ENCODE assay signal across 19 cellular contexts in genomic region chr5:138699482-138699881, GRCh38.
"Had no signal": no experiment of that assay in that cellular context is flagged by ENCODE, and none has a peak within 500 bp of the region (broad histone marks: within the 10 kb centered on the region; RNA-seq: fewer than 3 reads in every experiment).

No MANE protein-coding gene starts in this region.

- H3K36me3 ChIP-seq: esophagus squamous epithelium, gastroesophageal sphincter, right atrium auricular region, sigmoid colon had no signal

- DNase-seq: effector memory CD8-positive, alpha-beta T cell; esophagus squamous epithelium; foreskin fibroblast; glutamatergic neuron; immature natural killer cell; mesendoderm; naive thymus-derived CD4-positive, alpha-beta T cell; nephron progenitor cell; posterior cingulate gyrus; sigmoid colon; stimulated activated CD4-positive, alpha-beta T cell treated with anti-CD3 and anti-CD28 coated beads, Interleukin-2, amount 100 ng/mL, for 24 hours; stimulated activated CD4-positive, alpha-beta T cell treated with anti-CD3 and anti-CD28 coated beads, Interleukin-4, amount 100 ng/mL, for 4 hours; stimulated activated naive CD4-positive, alpha-beta T cell; trophoblast cell had no signal

- FAIRE-seq: keratinocyte had no signal

- H3K27me3 ChIP-seq: esophagus squamous epithelium, gastroesophageal sphincter, right atrium auricular region, sigmoid colon had no signal

- ATAC-seq: effector memory CD8-positive, alpha-beta T cell; gastroesophageal sphincter; naive thymus-derived CD4-positive, alpha-beta T cell had no signal

- H3K9me3 ChIP-seq: esophagus squamous epithelium, gastroesophageal sphincter, right atrium auricular region, sigmoid colon had no signal

- H3K4me1 ChIP-seq: gastroesophageal sphincter, sigmoid colon had no signal

- H3K4me3 ChIP-seq: esophagus squamous epithelium, gastroesophageal sphincter, right atrium auricular region, sigmoid colon, skin epidermis had no signal

- H3K27ac ChIP-seq: epithelial cell of prostate, esophagus squamous epithelium, gastroesophageal sphincter, right atrium auricular region, sigmoid colon, skin epidermis had no signal
